1 cellular context compared by ENCODE assay signal in the genomic region with DNA sequence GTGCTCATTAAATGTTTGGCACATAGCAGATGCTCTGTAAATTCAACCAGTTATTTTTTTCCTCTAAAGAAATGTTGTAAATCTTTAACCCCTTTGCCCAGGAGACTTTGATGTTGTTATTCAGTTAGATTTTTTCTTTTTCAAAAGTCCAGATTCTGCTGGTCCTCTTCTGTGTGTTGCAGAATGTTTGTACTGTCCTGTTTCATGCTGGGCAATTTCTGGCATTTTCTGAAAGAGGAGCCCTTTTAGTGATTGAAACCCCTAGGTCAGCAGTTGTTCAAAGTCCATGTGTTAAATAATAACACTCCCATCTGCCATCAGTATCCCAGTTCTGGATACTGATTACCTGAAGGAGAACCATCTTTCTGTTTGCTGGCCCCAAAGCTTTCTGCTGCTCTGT.
TF ChIP-seq lines count a peak whose summit lies in the region.

No MANE protein-coding gene starts in this region.

TF ChIP-seq in HepG2, 621 proteins besides CTCF, POLR2A, EP300 and RAD21 (continued from another document and continues in another):
- TF ChIP-seq, protein P1, sequence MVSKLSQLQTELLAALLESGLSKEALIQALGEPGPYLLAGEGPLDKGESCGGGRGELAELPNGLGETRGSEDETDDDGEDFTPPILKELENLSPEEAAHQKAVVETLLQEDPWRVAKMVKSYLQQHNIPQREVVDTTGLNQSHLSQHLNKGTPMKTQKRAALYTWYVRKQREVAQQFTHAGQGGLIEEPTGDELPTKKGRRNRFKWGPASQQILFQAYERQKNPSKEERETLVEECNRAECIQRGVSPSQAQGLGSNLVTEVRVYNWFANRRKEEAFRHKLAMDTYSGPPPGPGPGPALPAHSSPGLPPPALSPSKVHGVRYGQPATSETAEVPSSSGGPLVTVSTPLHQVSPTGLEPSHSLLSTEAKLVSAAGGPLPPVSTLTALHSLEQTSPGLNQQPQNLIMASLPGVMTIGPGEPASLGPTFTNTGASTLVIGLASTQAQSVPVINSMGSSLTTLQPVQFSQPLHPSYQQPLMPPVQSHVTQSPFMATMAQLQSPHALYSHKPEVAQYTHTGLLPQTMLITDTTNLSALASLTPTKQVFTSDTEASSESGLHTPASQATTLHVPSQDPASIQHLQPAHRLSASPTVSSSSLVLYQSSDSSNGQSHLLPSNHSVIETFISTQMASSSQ (IDR thresholded peaks at IDR 0.05; ENCODE audit: low read depth), result 0 out of 2 replicates have a peak, but pooled peaks have one; percentile 53
- TF ChIP-seq, protein P1 (CRISPR knock-in tag; IDR thresholded peaks at IDR 0.05; ENCODE audit: borderline replicate concordance), result no peak; the same call in 1 of the 2 replicates
- TF ChIP-seq PHF5A (CRISPR knock-in tag; IDR thresholded peaks at IDR 0.05; ENCODE audit: low read depth, unreplicated experiment) (no peak), HDAC1 (CRISPR knock-in tag; IDR thresholded peaks at IDR 0.05) (peak; percentile 56; the same call in 1 of the 2 replicates), ZNF431 (CRISPR knock-in tag; IDR thresholded peaks at IDR 0.05; ENCODE audit: borderline replicate concordance, low read depth) (no peak), ZNF7 (CRISPR knock-in tag; IDR thresholded peaks at IDR 0.05) (no peak), ZC3H13 (CRISPR knock-in tag; IDR thresholded peaks at IDR 0.05) (no peak), JUND (CRISPR knock-in tag; IDR thresholded peaks at IDR 0.05) (no peak), ZFP1 (CRISPR knock-in tag; IDR thresholded peaks at IDR 0.05) (0 out of 2 replicates have a peak, but pooled peaks have one; percentile 38), ZNF619 (CRISPR knock-in tag; IDR thresholded peaks at IDR 0.05) (no peak), TEAD3 (CRISPR knock-in tag; optimal IDR thresholded peaks at IDR 0.05; ENCODE audit: borderline replicate concordance) (peak; percentile 67), GPN1 (CRISPR knock-in tag; IDR thresholded peaks at IDR 0.05; ENCODE audit: borderline replicate concordance) (no peak), PHF21A (CRISPR knock-in tag; IDR thresholded peaks at IDR 0.05) (0 out of 2 replicates have a peak, but pooled peaks have one; percentile 32), NFIC (IDR thresholded peaks at IDR 0.05; ENCODE audit: low read length) (peak; percentile 69; the same call in 1 of the 2 replicates), ZNF44 (CRISPR knock-in tag; IDR thresholded peaks at IDR 0.05) (no peak), HNF4G (IDR thresholded peaks at IDR 0.05; ENCODE audit: borderline replicate concordance, low read depth, low read length) (peak; percentile 76), HNF4G (CRISPR knock-in tag; IDR thresholded peaks at IDR 0.05; ENCODE audit: borderline replicate concordance, low read depth) (peak; percentile 39; the same call in 1 of the 2 replicates), HMG20A (CRISPR knock-in tag; IDR thresholded peaks at IDR 0.05; ENCODE audit: borderline replicate concordance) (peak; percentile 64), WIZ (CRISPR knock-in tag; IDR thresholded peaks at IDR 0.05) (no peak), ZNF296 (CRISPR knock-in tag; conservative IDR thresholded peaks at IDR 0.05) (no peak), ZFP36 (IDR thresholded peaks at IDR 0.05; ENCODE audit: borderline replicate concordance, low read depth, low read length, partially characterized antibody) (no peak), TCF7 (IDR thresholded peaks at IDR 0.05; ENCODE audit: low read depth) (peak; percentile 38), ISL2 (CRISPR knock-in tag; IDR thresholded peaks at IDR 0.05) (no peak), IRF2 (CRISPR knock-in tag; IDR thresholded peaks at IDR 0.05) (peak; percentile 29; the same call in 1 of the 2 replicates), NR2F6 (IDR thresholded peaks at IDR 0.05) (peak; percentile 69; the same call in 1 of the 2 replicates), NR2F6 (CRISPR knock-in tag; IDR thresholded peaks at IDR 0.05) (peak; percentile 54)
- TF ChIP-seq, protein P2, sequence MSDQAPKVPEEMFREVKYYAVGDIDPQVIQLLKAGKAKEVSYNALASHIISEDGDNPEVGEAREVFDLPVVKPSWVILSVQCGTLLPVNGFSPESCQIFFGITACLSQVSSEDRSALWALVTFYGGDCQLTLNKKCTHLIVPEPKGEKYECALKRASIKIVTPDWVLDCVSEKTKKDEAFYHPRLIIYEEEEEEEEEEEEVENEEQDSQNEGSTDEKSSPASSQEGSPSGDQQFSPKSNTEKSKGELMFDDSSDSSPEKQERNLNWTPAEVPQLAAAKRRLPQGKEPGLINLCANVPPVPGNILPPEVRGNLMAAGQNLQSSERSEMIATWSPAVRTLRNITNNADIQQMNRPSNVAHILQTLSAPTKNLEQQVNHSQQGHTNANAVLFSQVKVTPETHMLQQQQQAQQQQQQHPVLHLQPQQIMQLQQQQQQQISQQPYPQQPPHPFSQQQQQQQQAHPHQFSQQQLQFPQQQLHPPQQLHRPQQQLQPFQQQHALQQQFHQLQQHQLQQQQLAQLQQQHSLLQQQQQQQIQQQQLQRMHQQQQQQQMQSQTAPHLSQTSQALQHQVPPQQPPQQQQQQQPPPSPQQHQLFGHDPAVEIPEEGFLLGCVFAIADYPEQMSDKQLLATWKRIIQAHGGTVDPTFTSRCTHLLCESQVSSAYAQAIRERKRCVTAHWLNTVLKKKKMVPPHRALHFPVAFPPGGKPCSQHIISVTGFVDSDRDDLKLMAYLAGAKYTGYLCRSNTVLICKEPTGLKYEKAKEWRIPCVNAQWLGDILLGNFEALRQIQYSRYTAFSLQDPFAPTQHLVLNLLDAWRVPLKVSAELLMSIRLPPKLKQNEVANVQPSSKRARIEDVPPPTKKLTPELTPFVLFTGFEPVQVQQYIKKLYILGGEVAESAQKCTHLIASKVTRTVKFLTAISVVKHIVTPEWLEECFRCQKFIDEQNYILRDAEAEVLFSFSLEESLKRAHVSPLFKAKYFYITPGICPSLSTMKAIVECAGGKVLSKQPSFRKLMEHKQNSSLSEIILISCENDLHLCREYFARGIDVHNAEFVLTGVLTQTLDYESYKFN (CRISPR knock-in tag; conservative IDR thresholded peaks at IDR 0.05), result peak; percentile 78
- TF ChIP-seq, protein P3, sequence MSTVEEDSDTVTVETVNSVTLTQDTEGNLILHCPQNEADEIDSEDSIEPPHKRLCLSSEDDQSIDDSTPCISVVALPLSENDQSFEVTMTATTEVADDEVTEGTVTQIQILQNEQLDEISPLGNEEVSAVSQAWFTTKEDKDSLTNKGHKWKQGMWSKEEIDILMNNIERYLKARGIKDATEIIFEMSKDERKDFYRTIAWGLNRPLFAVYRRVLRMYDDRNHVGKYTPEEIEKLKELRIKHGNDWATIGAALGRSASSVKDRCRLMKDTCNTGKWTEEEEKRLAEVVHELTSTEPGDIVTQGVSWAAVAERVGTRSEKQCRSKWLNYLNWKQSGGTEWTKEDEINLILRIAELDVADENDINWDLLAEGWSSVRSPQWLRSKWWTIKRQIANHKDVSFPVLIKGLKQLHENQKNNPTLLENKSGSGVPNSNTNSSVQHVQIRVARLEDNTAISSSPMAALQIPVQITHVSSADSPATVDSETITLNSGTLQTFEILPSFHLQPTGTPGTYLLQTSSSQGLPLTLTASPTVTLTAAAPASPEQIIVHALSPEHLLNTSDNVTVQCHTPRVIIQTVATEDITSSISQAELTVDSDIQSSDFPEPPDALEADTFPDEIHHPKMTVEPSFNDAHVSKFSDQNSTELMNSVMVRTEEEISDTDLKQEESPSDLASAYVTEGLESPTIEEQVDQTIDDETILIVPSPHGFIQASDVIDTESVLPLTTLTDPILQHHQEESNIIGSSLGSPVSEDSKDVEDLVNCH (CRISPR knock-in tag; IDR thresholded peaks at IDR 0.05), result no peak
- TF ChIP-seq, protein P4, sequence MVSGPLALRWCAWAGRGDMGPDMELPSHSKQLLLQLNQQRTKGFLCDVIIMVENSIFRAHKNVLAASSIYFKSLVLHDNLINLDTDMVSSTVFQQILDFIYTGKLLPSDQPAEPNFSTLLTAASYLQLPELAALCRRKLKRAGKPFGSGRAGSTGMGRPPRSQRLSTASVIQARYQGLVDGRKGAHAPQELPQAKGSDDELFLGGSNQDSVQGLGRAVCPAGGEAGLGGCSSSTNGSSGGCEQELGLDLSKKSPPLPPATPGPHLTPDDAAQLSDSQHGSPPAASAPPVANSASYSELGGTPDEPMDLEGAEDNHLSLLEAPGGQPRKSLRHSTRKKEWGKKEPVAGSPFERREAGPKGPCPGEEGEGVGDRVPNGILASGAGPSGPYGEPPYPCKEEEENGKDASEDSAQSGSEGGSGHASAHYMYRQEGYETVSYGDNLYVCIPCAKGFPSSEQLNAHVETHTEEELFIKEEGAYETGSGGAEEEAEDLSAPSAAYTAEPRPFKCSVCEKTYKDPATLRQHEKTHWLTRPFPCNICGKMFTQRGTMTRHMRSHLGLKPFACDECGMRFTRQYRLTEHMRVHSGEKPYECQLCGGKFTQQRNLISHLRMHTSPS (CRISPR knock-in tag; IDR thresholded peaks at IDR 0.05; ENCODE audit: low read depth), result no peak
- TF ChIP-seq, protein P5, sequence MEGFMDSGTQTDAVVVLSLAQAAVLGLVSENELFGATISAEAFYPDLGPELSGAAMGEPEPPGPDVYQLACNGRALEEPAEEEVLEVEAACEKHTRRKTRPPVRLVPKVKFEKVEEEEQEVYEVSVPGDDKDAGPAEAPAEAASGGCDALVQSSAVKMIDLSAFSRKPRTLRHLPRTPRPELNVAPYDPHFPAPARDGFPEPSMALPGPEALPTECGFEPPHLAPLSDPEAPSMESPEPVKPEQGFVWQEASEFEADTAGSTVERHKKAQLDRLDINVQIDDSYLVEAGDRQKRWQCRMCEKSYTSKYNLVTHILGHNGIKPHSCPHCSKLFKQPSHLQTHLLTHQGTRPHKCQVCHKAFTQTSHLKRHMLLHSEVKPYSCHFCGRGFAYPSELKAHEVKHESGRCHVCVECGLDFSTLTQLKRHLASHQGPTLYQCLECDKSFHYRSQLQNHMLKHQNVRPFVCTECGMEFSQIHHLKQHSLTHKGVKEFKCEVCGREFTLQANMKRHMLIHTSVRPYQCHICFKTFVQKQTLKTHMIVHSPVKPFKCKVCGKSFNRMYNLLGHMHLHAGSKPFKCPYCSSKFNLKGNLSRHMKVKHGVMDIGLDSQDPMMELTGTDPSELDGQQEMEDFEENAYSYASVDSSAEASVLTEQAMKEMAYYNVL (CRISPR knock-in tag; IDR thresholded peaks at IDR 0.05; ENCODE audit: borderline replicate concordance), result no peak
- TF ChIP-seq, protein P6, sequence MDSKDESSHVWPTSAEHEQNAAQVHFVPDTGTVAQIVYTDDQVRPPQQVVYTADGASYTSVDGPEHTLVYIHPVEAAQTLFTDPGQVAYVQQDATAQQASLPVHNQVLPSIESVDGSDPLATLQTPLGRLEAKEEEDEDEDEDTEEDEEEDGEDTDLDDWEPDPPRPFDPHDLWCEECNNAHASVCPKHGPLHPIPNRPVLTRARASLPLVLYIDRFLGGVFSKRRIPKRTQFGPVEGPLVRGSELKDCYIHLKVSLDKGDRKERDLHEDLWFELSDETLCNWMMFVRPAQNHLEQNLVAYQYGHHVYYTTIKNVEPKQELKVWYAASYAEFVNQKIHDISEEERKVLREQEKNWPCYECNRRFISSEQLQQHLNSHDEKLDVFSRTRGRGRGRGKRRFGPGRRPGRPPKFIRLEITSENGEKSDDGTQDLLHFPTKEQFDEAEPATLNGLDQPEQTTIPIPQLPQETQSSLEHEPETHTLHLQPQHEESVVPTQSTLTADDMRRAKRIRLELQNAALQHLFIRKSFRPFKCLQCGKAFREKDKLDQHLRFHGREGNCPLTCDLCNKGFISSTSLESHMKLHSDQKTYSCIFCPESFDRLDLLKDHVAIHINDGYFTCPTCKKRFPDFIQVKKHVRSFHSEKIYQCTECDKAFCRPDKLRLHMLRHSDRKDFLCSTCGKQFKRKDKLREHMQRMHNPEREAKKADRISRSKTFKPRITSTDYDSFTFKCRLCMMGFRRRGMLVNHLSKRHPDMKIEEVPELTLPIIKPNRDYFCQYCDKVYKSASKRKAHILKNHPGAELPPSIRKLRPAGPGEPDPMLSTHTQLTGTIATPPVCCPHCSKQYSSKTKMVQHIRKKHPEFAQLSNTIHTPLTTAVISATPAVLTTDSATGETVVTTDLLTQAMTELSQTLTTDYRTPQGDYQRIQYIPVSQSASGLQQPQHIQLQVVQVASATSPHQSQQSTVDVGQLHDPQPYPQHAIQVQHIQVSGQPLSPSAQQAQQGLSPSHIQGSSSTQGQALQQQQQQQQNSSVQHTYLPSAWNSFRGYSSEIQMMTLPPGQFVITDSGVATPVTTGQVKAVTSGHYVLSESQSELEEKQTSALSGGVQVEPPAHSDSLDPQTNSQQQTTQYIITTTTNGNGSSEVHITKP (CRISPR knock-in tag; IDR thresholded peaks at IDR 0.05; ENCODE audit: low read depth), result no peak
- TF ChIP-seq, protein P7, sequence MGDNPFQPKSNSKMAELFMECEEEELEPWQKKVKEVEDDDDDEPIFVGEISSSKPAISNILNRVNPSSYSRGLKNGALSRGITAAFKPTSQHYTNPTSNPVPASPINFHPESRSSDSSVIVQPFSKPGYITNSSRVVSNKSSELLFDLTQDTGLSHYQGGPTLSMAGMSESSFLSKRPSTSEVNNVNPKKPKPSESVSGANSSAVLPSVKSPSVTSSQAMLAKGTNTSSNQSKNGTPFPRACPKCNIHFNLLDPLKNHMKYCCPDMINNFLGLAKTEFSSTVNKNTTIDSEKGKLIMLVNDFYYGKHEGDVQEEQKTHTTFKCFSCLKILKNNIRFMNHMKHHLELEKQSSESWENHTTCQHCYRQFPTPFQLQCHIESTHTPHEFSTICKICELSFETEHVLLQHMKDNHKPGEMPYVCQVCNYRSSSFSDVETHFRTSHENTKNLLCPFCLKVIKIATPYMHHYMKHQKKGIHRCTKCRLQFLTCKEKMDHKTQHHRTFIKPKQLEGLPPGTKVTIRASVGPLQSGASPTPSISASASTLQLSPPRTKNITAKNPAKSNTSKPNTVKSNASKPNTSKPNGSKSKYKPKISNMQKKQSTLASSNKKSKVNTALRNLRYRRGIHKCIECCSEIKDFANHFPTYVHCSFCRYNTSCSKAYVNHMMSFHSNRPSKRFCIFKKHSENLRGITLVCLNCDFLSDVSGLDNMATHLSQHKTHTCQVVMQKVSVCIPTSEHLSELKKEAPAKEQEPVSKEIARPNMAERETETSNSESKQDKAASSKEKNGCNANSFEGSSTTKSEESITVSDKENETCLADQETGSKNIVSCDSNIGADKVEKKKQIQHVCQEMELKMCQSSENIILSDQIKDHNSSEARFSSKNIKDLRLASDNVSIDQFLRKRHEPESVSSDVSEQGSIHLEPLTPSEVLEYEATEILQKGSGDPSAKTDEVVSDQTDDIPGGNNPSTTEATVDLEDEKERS (CRISPR knock-in tag; IDR thresholded peaks at IDR 0.05), result no peak
